Comparison of ENCODE assay signal across 9 cellular contexts in genomic region chr1:91731815-91732214, GRCh38.
DNase-seq lines count a peak whose midpoint lies in the region; ATAC-seq, FAIRE-seq and TF ChIP-seq lines count a peak whose summit lies in the region.
"Had no signal": no experiment of that assay in that cellular context is flagged by ENCODE, and none has a peak within 500 bp of the region (broad histone marks: within the 10 kb centered on the region; RNA-seq: fewer than 3 reads in every experiment).

No MANE protein-coding gene starts in this region.

- H3K4me3 ChIP-seq in breast epithelium: no peak overlapping the region
- H3K4me3 ChIP-seq in psoas muscle: no peak overlapping the region

- H3K4me1 Mint-ChIP-seq in progenitor cell of endocrine pancreas (ENCODE audit: low read depth): peaks cover 5% of the 10 kb centered on the region

- peak in 1 of 4 donors; percentile 21 for ATAC-seq in psoas muscle
- ATAC-seq in GM21528 (IDR thresholded peaks at IDR 0.05; ENCODE audit: low FRiP score, unreplicated experiment): no peak
- ATAC-seq in GM21360 (IDR thresholded peaks at IDR 0.05; ENCODE audit: unreplicated experiment): no peak

- intact Hi-C loops in breast epithelium (cut with DNase I; ENCODE audit: low total_unique reads): no loop called here
- intact Hi-C loops in psoas muscle (cut with DNase I): no loop called here

- POLR2A ChIA-PET in HEK293T (lab: Yijun Ruan, JAX): no interaction called here

- TF ChIP-seq CTCF in breast epithelium (IDR thresholded peaks at IDR 0.05): no peak
- TF ChIP-seq CTCF in psoas muscle (IDR thresholded peaks at IDR 0.05): no peak
- no peak for TF ChIP-seq CTCF in progenitor cell of endocrine pancreas (IDR thresholded peaks at IDR 0.05; ENCODE audit: unreplicated experiment)

- peak; percentile 51 for DNase-seq in AG20443 (ENCODE audit: low spot score)
- peak; percentile 56 for DNase-seq in RCC 7860 (ENCODE audit: low spot score)
- DNase-seq in breast epithelium (ENCODE audit: low spot score in 2 of 2): peak in 1 of 2 donors; percentile 50
- DNase-seq in psoas muscle: no peak
- no peak for DNase-seq in progenitor cell of endocrine pancreas (ENCODE audit: low spot score, unreplicated experiment)
- no peak for DNase-seq in HEK293T (ENCODE audit: extremely low spot score)
- DNase-seq: KG1 had no signal

- 13 to 29% (median 21%) methylated on average over 4 of the region's 4 CpGs for WGBS in psoas muscle, 3 donors

- CTCF ChIA-PET in HEK293T (lab: Yijun Ruan, JAX): no interaction called here

- TF ChIP-seq POLR2A in breast epithelium (IDR thresholded peaks at IDR 0.05): no peak

- H3K36me3 ChIP-seq in breast epithelium (no peaks in the 10 kb centered on the region), psoas muscle (ENCODE audit: insufficient read depth in 1 of 2, low read depth in 1 of 2) (peaks cover 0 to 2% of the 10 kb centered on the region in 2 donors)

- H3K36me3 Mint-ChIP-seq in progenitor cell of endocrine pancreas (ENCODE audit: insufficient read depth): no peaks in the 10 kb centered on the region

- no peaks in the 10 kb centered on the region for H3K27me3 Mint-ChIP-seq in progenitor cell of endocrine pancreas

- H3K4me1 ChIP-seq in breast epithelium (peaks cover 3 to 17% of the 10 kb centered on the region in 2 donors), psoas muscle (peaks cover 36% of the 10 kb centered on the region)

- H3K27ac Mint-ChIP-seq in progenitor cell of endocrine pancreas: no peak overlapping the region

- peak overlapping the region; percentile 77 to 84 for H3K27ac ChIP-seq in breast epithelium
- H3K27ac ChIP-seq in psoas muscle: peak overlapping the region; percentile 47

- H3K4me3 Mint-ChIP-seq in progenitor cell of endocrine pancreas (ENCODE audit: low read depth): no peak overlapping the region

- H3K9me3 ChIP-seq in breast epithelium (no peaks in the 10 kb centered on the region), psoas muscle (no peaks in the 10 kb centered on the region)

- peak; percentile 83 for FAIRE-seq in RCC 7860 (lab: Jason Lieb, UNC)

- H3K9me3 Mint-ChIP-seq in progenitor cell of endocrine pancreas (ENCODE audit: low read depth): no peaks in the 10 kb centered on the region

- H3K27me3 ChIP-seq in breast epithelium (no peaks in the 10 kb centered on the region), psoas muscle (ENCODE audit: insufficient read depth in 3 of 3, low read length in 2 of 3) (no peaks in the 10 kb centered on the region)

TF ChIP-seq in HEK293T, 16 proteins besides CTCF, POLR2A, EP300 and RAD21:
- no peak for TF ChIP-seq FOXK2 (IDR thresholded peaks at IDR 0.05)
- TF ChIP-seq SUZ12 (IDR thresholded peaks at IDR 0.05): no peak
- no peak for TF ChIP-seq L3MBTL2 (conservative IDR thresholded peaks at IDR 0.05)
- TF ChIP-seq CTBP1 (IDR thresholded peaks at IDR 0.05; ENCODE audit: borderline replicate concordance): no peak
- no peak for TF ChIP-seq HDGF (IDR thresholded peaks at IDR 0.05; ENCODE audit: borderline replicate concordance)
- TF ChIP-seq PKNOX1 (IDR thresholded peaks at IDR 0.05): no peak
- TF ChIP-seq SP1 (IDR thresholded peaks at IDR 0.05): no peak
- no peak for TF ChIP-seq TARDBP (IDR thresholded peaks at IDR 0.05)
- TF ChIP-seq BHLHE40 (IDR thresholded peaks at IDR 0.05; ENCODE audit: borderline replicate concordance): no peak
- no peak for TF ChIP-seq ZNF384 (IDR thresholded peaks at IDR 0.05)
- TF ChIP-seq LEF1 (IDR thresholded peaks at IDR 0.05; ENCODE audit: borderline replicate concordance): no peak
- TF ChIP-seq ARNT (IDR thresholded peaks at IDR 0.05): no peak
- TF ChIP-seq NFRKB (IDR thresholded peaks at IDR 0.05): no peak
- no peak for TF ChIP-seq FOXM1 (IDR thresholded peaks at IDR 0.05; ENCODE audit: borderline replicate concordance)
- no peak for TF ChIP-seq FOXA1 (IDR thresholded peaks at IDR 0.05)
- no peak for TF ChIP-seq ELF4 (IDR thresholded peaks at IDR 0.05)
TF ChIP-seq in HEK293T: peak in this region for 0.

Comparison
In these comparisons a context has a peak if more than half of its experiments do, and no peak if none do; other contexts are left out.
1. DNase-seq: peak in AG20443 (single experiment) and RCC 7860 (single experiment); none in psoas muscle (0 of 2), progenitor cell of endocrine pancreas (single experiment) and HEK293T (single experiment).